In genomic region chr12:131893605-131894312, GRCh38 we compare ENCODE assay signal across 8 cellular contexts. TPM values are rescaled to one million over a fixed set of nuclear protein-coding genes. Genes with fewer than 3 reads are reported as not detected.
DNase-seq lines count a peak whose midpoint lies in the region; ATAC-seq and TF ChIP-seq lines count a peak whose summit lies in the region.

No MANE protein-coding gene starts in this region.

- H3K27me3 ChIP-seq in SK-N-SH (ENCODE audit: insufficient read depth): no peaks in the 10 kb centered on the region

- no peaks in the 10 kb centered on the region for H3K9me3 ChIP-seq in SK-N-SH

- TF ChIP-seq EP300 in SK-N-SH (IDR thresholded peaks at IDR 0.05; ENCODE audit: borderline replicate concordance in 1 of 2, low read depth in 1 of 2, low read length in 1 of 2): no peak

- H3K4me3 ChIP-seq in SK-N-SH (ENCODE audit: low read depth in 2 of 2, low read length in 1 of 2): no peak overlapping the region
- peak overlapping the region; percentile 21 for H3K4me3 ChIP-seq in fibroblast of villous mesenchyme (ENCODE audit: low read depth, low read length)

- H3K4me3 Mint-ChIP-seq in stimulated activated memory B cell treated with anti-CD40 and anti-IgM and Interleukin-4, amounts not matched to agents 10 μg/mL and 1 μg/mL and 100 μg/mL, for 72 hours: peak overlapping the region; percentile 75

- no peak overlapping the region for H3K4me2 ChIP-seq in SK-N-SH

- peaks cover 3% of the 10 kb centered on the region for H3K27me3 Mint-ChIP-seq in stimulated activated memory B cell treated with anti-CD40 and anti-IgM and Interleukin-4, amounts not matched to agents 10 μg/mL and 1 μg/mL and 100 μg/mL, for 72 hours

- 53% methylated on average over 19 of the region's 19 CpGs for WGBS in SK-N-SH (ENCODE audit: low lambda C conversion rate)

- no peaks in the 10 kb centered on the region for H3K9me3 Mint-ChIP-seq in stimulated activated memory B cell treated with anti-CD40 and anti-IgM and Interleukin-4, amounts not matched to agents 10 μg/mL and 1 μg/mL and 100 μg/mL, for 72 hours

- no peak overlapping the region for H3K27ac Mint-ChIP-seq in stimulated activated memory B cell treated with anti-CD40 and anti-IgM and Interleukin-4, amounts not matched to agents 10 μg/mL and 1 μg/mL and 100 μg/mL, for 72 hours

- H3K27ac ChIP-seq in SK-N-SH (ENCODE audit: low read depth in 2 of 2, low read length in 1 of 2): no peak overlapping the region; a peak in 1 of 4 replicates
- H3K27ac ChIP-seq in RWPE1: peak overlapping the region; percentile 96

- peaks cover 0 to 8% of the 10 kb centered on the region in 2 experiments for H3K36me3 ChIP-seq in SK-N-SH (replicated peaks in 1 of 2; ENCODE audit: control insufficient read depth in 1 of 2, insufficient read depth in 2 of 2, low read length in 1 of 2)

- TF ChIP-seq RAD21 in SK-N-SH (IDR thresholded peaks at IDR 0.05; ENCODE audit: low read length): no peak

- CTCF ChIA-PET in SK-N-SH (lab: Yijun Ruan, JAX): no interaction called here
- CTCF ChIA-PET in RWPE1 (lab: Yijun Ruan, JAX): interaction anchor here (0.6 kb wide), 1 partner anchor 25 kb away, joined by 4 read pairs; no protein-coding TSS in a partner anchor

- POLR2A ChIA-PET in SK-N-SH (lab: Yijun Ruan, JAX): interaction anchor here (0.5 kb wide), 1 partner anchor 183 kb away, joined by 3 read pairs; the partner anchor contains the start of gene SFSWAP
- POLR2A ChIA-PET in RWPE1 (lab: Yijun Ruan, JAX; ENCODE audit: low non-redundant PET): no interaction called here

- H3K36me3 Mint-ChIP-seq in stimulated activated memory B cell treated with anti-CD40 and anti-IgM and Interleukin-4, amounts not matched to agents 10 μg/mL and 1 μg/mL and 100 μg/mL, for 72 hours: peaks cover 13% of the 10 kb centered on the region

- H3K4me1 Mint-ChIP-seq in stimulated activated memory B cell treated with anti-CD40 and anti-IgM and Interleukin-4, amounts not matched to agents 10 μg/mL and 1 μg/mL and 100 μg/mL, for 72 hours: peaks cover 22% of the 10 kb centered on the region

- ATAC-seq in SK-N-SH treated with all-trans-retinoic acid at 6 μM for 48 hours: peak; percentile 1; the same call in 2 of the 3 replicates
- no peak for ATAC-seq in stimulated activated memory B cell treated with anti-CD40 and anti-IgM and Interleukin-4, amounts not matched to agents 10 μg/mL and 1 μg/mL and 100 μg/mL, for 72 hours

- TF ChIP-seq CTCF in SK-N-SH (IDR thresholded peaks at IDR 0.05) (no peak), RWPE1 (conservative IDR thresholded peaks at IDR 0.05; ENCODE audit: low read depth) (no peak), fibroblast of villous mesenchyme (IDR thresholded peaks at IDR 0.05; ENCODE audit: insufficient read depth, low read depth, low read length) (no peak)

- peaks cover 7 to 18% of the 10 kb centered on the region in 2 experiments; a peak in 1 of 4 replicates for H3K4me1 ChIP-seq in SK-N-SH (ENCODE audit: control insufficient read depth in 1 of 2, insufficient read depth in 2 of 2, low read depth in 1 of 2, low read length in 1 of 2)

- H3F3A ChIP-seq in SK-N-SH (replicated peaks; ENCODE audit: insufficient read depth): peaks cover 2% of the 10 kb centered on the region

- peaks cover 18% of the 10 kb centered on the region for H3K79me2 ChIP-seq in SK-N-SH (ENCODE audit: insufficient read depth)

- no peak overlapping the region for H2AFZ ChIP-seq in SK-N-SH (ENCODE audit: low read depth)

- H3K9me2 ChIP-seq in SK-N-SH: no peaks in the 10 kb centered on the region

- DNase-seq in SK-N-SH: no peak
- no peak for DNase-seq in RWPE1 (ENCODE audit: low spot score)
- DNase-seq in fibroblast of villous mesenchyme (ENCODE audit: low read depth): no peak
- no peak for DNase-seq in NCI-H1417 (lab: John Stamatoyannopoulos, UW)
- no peak for DNase-seq in EL
- DNase-seq in GOT3 (lab: John Stamatoyannopoulos, UW): no peak

- H3K9ac ChIP-seq in SK-N-SH: no peak overlapping the region

- H4K20me1 ChIP-seq in SK-N-SH (ENCODE audit: insufficient read depth): peaks cover 8% of the 10 kb centered on the region

TF ChIP-seq in SK-N-SH treated with all-trans-retinoic acid at 6 μM for 48 hours, 23 proteins besides CTCF, POLR2A, EP300 and RAD21:
- no peak for TF ChIP-seq POU6F1 (CRISPR knock-in tag; IDR thresholded peaks at IDR 0.05; ENCODE audit: borderline replicate concordance, low read depth)
- TF ChIP-seq SNAI2 (CRISPR knock-in tag; IDR thresholded peaks at IDR 0.05): no peak
TF ChIP-seq in SK-N-SH treated with all-trans-retinoic acid at 6 μM for 48 hours: peak in this region for 0.

TF ChIP-seq in SK-N-SH, 30 proteins besides CTCF, POLR2A, EP300 and RAD21:
- TF ChIP-seq TEAD4 (IDR thresholded peaks at IDR 0.05; ENCODE audit: borderline replicate concordance, insufficient read depth): no peak
TF ChIP-seq in SK-N-SH: peak in this region for 0.

RNA-seq across cellular contexts. Expression of gene ULK1, which starts 0.7 kb away (rescaled TPM):
- polyA plus RNA-seq in SK-N-SH (2012; rRNA removed): 6.0 and 10.7 TPM in 2 replicates
- 4.0 and 5.9 TPM in 2 replicates for polyA plus RNA-seq in SK-N-SH (2012; cell fraction: cytosol; rRNA removed)
- polyA plus RNA-seq in SK-N-SH (2012; cell fraction: nucleus; rRNA removed): 56.6 and 64.4 TPM in 2 replicates
- 9.3 and 11.7 TPM in 2 replicates for total RNA-seq in fibroblast of villous mesenchyme

RNA-seq across cellular contexts. Expression of gene PUS1, which starts 35.3 kb away (rescaled TPM):
- polyA plus RNA-seq in SK-N-SH (2012; rRNA removed): 52.1 and 53.1 TPM in 2 replicates
- 25.7 and 36.2 TPM in 2 replicates for polyA plus RNA-seq in SK-N-SH (2012; cell fraction: cytosol; rRNA removed)
- polyA plus RNA-seq in SK-N-SH (2012; cell fraction: nucleus; rRNA removed): 101 and 115 TPM in 2 replicates
- 10.0 and 13.0 TPM in 2 replicates for total RNA-seq in fibroblast of villous mesenchyme

RNA-seq across cellular contexts. Expression of gene EP400, which starts 56.0 kb away (rescaled TPM):
- 5.4 and 7.0 TPM in 2 replicates for polyA plus RNA-seq in SK-N-SH (2012; rRNA removed)
- polyA plus RNA-seq in SK-N-SH (2012; cell fraction: cytosol; rRNA removed): 8.4 and 9.4 TPM in 2 replicates
- 33.1 and 41.9 TPM in 2 replicates for polyA plus RNA-seq in SK-N-SH (2012; cell fraction: nucleus; rRNA removed)
- 13.0 and 13.2 TPM in 2 replicates for total RNA-seq in fibroblast of villous mesenchyme
